Comparison of ENCODE assay signal across 1 cellular context in the genomic region with DNA sequence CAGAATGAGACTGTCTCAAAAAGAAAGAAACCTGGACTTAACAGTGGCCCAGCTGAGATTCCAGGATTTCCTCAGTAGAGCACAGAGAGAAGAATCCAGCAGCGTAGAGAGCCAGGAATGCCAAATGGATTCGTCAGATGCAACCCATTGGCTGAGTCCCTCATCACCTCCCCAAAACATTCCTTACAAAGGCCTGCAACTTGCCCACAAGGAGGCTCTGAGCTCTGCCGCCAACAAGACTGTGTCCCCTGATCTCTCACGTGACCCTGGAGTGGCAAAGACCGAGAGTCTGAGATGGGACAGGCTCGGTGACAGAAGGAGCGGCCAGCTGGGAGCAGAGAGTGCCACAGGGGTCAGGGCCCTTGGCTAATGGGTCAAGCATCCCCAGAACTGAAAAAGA.
TF ChIP-seq lines count a peak whose summit lies in the region.

No MANE protein-coding gene starts in this region.

TF ChIP-seq in HepG2, 621 proteins besides CTCF, POLR2A, EP300 and RAD21:
- TF ChIP-seq NR2F2 (IDR thresholded peaks at IDR 0.05; ENCODE audit: borderline replicate concordance, low read depth) (no peak), THAP11 (CRISPR knock-in tag; IDR thresholded peaks at IDR 0.05) (no peak), NR2F1 (CRISPR knock-in tag; IDR thresholded peaks at IDR 0.05) (0 out of 4 replicates have a peak, but pooled peaks of 1 of the 2 experiments have one; percentile 13), PHF20 (CRISPR knock-in tag; IDR thresholded peaks at IDR 0.05) (no peak), WIZ (CRISPR knock-in tag; IDR thresholded peaks at IDR 0.05) (no peak), MATR3 (CRISPR knock-in tag; IDR thresholded peaks at IDR 0.05) (no peak), HNF4A (CRISPR knock-in tag; IDR thresholded peaks at IDR 0.05) (0 out of 2 replicates have a peak, but pooled peaks have one; percentile 3), BHLHE40 (IDR thresholded peaks at IDR 0.05; ENCODE audit: low read length) (peak; percentile 70), MAFK (conservative IDR thresholded peaks at IDR 0.05 in 1 of 2, IDR thresholded peaks at IDR 0.05 in 1 of 2; ENCODE audit: low read length in 2 of 2) (no peak), REXO4 (CRISPR knock-in tag; IDR thresholded peaks at IDR 0.05; ENCODE audit: borderline replicate concordance) (no peak), YEATS4 (CRISPR knock-in tag; IDR thresholded peaks at IDR 0.05; ENCODE audit: borderline replicate concordance) (no peak), ZBTB1 (CRISPR knock-in tag; IDR thresholded peaks at IDR 0.05; ENCODE audit: borderline replicate concordance) (no peak), SETDB1 (CRISPR knock-in tag; IDR thresholded peaks at IDR 0.05; ENCODE audit: borderline replicate concordance) (no peak), TBX2 (CRISPR knock-in tag; IDR thresholded peaks at IDR 0.05; ENCODE audit: borderline replicate concordance) (no peak), ZNF556 (CRISPR knock-in tag; IDR thresholded peaks at IDR 0.05; ENCODE audit: borderline replicate concordance) (no peak), SKI (IDR thresholded peaks at IDR 0.05; ENCODE audit: partially characterized antibody) (no peak), RAD51 (IDR thresholded peaks at IDR 0.05; ENCODE audit: borderline replicate concordance) (peak; percentile 26; the same call in 1 of the 2 replicates), TEAD3 (CRISPR knock-in tag; optimal IDR thresholded peaks at IDR 0.05; ENCODE audit: borderline replicate concordance) (peak; percentile 43), SP1 (IDR thresholded peaks at IDR 0.05) (no peak), SP1 (CRISPR knock-in tag; IDR thresholded peaks at IDR 0.05) (no peak)
- TF ChIP-seq, protein P1, sequence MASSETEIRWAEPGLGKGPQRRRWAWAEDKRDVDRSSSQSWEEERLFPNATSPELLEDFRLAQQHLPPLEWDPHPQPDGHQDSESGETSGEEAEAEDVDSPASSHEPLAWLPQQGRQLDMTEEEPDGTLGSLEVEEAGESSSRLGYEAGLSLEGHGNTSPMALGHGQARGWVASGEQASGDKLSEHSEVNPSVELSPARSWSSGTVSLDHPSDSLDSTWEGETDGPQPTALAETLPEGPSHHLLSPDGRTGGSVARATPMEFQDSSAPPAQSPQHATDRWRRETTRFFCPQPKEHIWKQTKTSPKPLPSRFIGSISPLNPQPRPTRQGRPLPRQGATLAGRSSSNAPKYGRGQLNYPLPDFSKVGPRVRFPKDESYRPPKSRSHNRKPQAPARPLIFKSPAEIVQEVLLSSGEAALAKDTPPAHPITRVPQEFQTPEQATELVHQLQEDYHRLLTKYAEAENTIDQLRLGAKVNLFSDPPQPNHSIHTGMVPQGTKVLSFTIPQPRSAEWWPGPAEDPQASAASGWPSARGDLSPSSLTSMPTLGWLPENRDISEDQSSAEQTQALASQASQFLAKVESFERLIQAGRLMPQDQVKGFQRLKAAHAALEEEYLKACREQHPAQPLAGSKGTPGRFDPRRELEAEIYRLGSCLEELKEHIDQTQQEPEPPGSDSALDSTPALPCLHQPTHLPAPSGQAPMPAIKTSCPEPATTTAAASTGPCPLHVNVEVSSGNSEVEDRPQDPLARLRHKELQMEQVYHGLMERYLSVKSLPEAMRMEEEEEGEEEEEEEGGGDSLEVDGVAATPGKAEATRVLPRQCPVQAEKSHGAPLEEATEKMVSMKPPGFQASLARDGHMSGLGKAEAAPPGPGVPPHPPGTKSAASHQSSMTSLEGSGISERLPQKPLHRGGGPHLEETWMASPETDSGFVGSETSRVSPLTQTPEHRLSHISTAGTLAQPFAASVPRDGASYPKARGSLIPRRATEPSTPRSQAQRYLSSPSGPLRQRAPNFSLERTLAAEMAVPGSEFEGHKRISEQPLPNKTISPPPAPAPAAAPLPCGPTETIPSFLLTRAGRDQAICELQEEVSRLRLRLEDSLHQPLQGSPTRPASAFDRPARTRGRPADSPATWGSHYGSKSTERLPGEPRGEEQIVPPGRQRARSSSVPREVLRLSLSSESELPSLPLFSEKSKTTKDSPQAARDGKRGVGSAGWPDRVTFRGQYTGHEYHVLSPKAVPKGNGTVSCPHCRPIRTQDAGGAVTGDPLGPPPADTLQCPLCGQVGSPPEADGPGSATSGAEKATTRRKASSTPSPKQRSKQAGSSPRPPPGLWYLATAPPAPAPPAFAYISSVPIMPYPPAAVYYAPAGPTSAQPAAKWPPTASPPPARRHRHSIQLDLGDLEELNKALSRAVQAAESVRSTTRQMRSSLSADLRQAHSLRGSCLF (CRISPR knock-in tag; IDR thresholded peaks at IDR 0.05; ENCODE audit: borderline replicate concordance), result no peak
- TF ChIP-seq, protein P2, sequence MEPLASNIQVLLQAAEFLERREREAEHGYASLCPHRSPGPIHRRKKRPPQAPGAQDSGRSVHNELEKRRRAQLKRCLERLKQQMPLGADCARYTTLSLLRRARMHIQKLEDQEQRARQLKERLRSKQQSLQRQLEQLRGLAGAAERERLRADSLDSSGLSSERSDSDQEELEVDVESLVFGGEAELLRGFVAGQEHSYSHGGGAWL (CRISPR knock-in tag; IDR thresholded peaks at IDR 0.05), result no peak
- TF ChIP-seq, protein P3, sequence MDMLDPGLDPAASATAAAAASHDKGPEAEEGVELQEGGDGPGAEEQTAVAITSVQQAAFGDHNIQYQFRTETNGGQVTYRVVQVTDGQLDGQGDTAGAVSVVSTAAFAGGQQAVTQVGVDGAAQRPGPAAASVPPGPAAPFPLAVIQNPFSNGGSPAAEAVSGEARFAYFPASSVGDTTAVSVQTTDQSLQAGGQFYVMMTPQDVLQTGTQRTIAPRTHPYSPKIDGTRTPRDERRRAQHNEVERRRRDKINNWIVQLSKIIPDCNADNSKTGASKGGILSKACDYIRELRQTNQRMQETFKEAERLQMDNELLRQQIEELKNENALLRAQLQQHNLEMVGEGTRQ (IDR thresholded peaks at IDR 0.05; ENCODE audit: low read depth, low read length), result no peak
- TF ChIP-seq, protein P3 (CRISPR knock-in tag; IDR thresholded peaks at IDR 0.05; ENCODE audit: borderline replicate concordance), result peak; percentile 55; the same call in 1 of the 2 replicates
- TF ChIP-seq, protein P4, sequence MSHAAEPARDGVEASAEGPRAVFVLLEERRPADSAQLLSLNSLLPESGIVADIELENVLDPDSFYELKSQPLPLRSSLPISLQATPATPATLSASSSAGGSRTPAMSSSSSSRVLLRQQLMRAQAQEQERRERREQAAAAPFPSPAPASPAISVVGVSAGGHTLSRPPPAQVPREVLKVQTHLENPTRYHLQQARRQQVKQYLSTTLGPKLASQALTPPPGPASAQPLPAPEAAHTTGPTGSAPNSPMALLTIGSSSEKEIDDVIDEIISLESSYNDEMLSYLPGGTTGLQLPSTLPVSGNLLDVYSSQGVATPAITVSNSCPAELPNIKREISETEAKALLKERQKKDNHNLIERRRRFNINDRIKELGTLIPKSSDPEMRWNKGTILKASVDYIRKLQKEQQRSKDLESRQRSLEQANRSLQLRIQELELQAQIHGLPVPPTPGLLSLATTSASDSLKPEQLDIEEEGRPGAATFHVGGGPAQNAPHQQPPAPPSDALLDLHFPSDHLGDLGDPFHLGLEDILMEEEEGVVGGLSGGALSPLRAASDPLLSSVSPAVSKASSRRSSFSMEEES (CRISPR knock-in tag; IDR thresholded peaks at IDR 0.05), result 0 out of 2 replicates have a peak, but pooled peaks have one; percentile 28
- TF ChIP-seq, protein P5, sequence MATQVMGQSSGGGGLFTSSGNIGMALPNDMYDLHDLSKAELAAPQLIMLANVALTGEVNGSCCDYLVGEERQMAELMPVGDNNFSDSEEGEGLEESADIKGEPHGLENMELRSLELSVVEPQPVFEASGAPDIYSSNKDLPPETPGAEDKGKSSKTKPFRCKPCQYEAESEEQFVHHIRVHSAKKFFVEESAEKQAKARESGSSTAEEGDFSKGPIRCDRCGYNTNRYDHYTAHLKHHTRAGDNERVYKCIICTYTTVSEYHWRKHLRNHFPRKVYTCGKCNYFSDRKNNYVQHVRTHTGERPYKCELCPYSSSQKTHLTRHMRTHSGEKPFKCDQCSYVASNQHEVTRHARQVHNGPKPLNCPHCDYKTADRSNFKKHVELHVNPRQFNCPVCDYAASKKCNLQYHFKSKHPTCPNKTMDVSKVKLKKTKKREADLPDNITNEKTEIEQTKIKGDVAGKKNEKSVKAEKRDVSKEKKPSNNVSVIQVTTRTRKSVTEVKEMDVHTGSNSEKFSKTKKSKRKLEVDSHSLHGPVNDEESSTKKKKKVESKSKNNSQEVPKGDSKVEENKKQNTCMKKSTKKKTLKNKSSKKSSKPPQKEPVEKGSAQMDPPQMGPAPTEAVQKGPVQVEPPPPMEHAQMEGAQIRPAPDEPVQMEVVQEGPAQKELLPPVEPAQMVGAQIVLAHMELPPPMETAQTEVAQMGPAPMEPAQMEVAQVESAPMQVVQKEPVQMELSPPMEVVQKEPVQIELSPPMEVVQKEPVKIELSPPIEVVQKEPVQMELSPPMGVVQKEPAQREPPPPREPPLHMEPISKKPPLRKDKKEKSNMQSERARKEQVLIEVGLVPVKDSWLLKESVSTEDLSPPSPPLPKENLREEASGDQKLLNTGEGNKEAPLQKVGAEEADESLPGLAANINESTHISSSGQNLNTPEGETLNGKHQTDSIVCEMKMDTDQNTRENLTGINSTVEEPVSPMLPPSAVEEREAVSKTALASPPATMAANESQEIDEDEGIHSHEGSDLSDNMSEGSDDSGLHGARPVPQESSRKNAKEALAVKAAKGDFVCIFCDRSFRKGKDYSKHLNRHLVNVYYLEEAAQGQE (IDR thresholded peaks at IDR 0.05; ENCODE audit: borderline replicate concordance in 1 of 2, low read depth in 1 of 2, low read length in 2 of 2), result no peak
